1 cellular context compared by ENCODE assay signal in the genomic region with DNA sequence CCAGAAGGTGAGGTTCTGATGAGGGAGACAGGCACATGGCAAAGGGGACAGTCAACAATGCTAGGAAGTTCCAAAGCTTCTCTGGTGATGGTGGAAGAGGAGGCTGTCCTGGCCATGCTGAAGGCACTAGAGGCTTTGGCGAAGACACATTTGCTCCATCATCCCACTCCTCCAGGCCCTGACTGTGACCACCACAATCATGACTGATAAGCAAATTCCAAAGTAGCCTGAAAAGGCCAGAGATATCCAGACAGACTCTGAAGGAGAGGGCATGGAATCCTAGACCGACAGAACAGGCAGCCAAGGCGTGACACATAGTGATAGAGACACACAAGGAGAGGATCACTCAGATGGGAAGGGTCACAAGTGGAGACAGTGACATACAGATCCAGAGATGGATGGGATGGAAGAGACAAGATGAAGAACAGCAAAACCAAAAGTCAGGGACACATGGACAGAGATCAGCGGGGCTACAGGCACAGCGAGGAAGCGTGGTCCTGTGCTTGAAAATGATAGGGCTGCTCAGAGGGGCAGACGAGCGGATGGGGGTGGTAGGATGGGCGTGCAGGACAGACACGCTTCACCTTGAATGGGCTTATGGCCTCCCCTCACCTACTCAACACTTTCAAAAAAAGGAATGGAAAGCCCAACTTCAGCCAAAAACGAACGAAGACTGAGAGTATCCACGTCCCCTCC.
TF ChIP-seq lines count a peak whose summit lies in the region.

No MANE protein-coding gene starts in this region.

TF ChIP-seq in HepG2, 621 proteins besides CTCF, POLR2A, EP300 and RAD21 (continued from another document and continues in another):
- TF ChIP-seq NCOR1 (IDR thresholded peaks at IDR 0.05; ENCODE audit: borderline replicate concordance, low read length) (no peak), KDM4B (CRISPR knock-in tag; IDR thresholded peaks at IDR 0.05) (no peak), ZNF430 (CRISPR knock-in tag; IDR thresholded peaks at IDR 0.05) (no peak), TBX3 (IDR thresholded peaks at IDR 0.05; ENCODE audit: borderline replicate concordance) (no peak), MBD4 (IDR thresholded peaks at IDR 0.05; ENCODE audit: borderline replicate concordance, low read length) (no peak), PHF5A (CRISPR knock-in tag; IDR thresholded peaks at IDR 0.05; ENCODE audit: low read depth, unreplicated experiment) (no peak), TAF1 (CRISPR knock-in tag; IDR thresholded peaks at IDR 0.05) (no peak), SIN3A (IDR thresholded peaks at IDR 0.05; ENCODE audit: borderline replicate concordance, low read depth, low read length) (no peak), SMARCE1 (IDR thresholded peaks at IDR 0.05; ENCODE audit: borderline replicate concordance) (no peak), TBX2 (CRISPR knock-in tag; IDR thresholded peaks at IDR 0.05; ENCODE audit: borderline replicate concordance) (no peak), CREB1 (IDR thresholded peaks at IDR 0.05) (no peak), CREB1 (CRISPR knock-in tag; IDR thresholded peaks at IDR 0.05) (no peak), ZFP41 (CRISPR knock-in tag; IDR thresholded peaks at IDR 0.05; ENCODE audit: borderline replicate concordance) (no peak), MAFF (IDR thresholded peaks at IDR 0.05; ENCODE audit: low read depth, low read length) (no peak), ZBTB38 (CRISPR knock-in tag; IDR thresholded peaks at IDR 0.05) (no peak), ZNF235 (CRISPR knock-in tag; IDR thresholded peaks at IDR 0.05; ENCODE audit: borderline replicate concordance) (0 out of 2 replicates have a peak, but pooled peaks have one; percentile 49), MAFK (conservative IDR thresholded peaks at IDR 0.05 in 1 of 2, IDR thresholded peaks at IDR 0.05 in 1 of 2; ENCODE audit: low read length in 2 of 2) (no peak), ZNF496 (CRISPR knock-in tag; IDR thresholded peaks at IDR 0.05; ENCODE audit: insufficient replicate concordance) (no peak), ZNF260 (CRISPR knock-in tag; IDR thresholded peaks at IDR 0.05; ENCODE audit: borderline replicate concordance, low read depth) (no peak), AKAP8 (CRISPR knock-in tag; IDR thresholded peaks at IDR 0.05) (0 out of 2 replicates have a peak, but pooled peaks have one; percentile 33), HHEX (CRISPR knock-in tag; IDR thresholded peaks at IDR 0.05) (no peak), STAT5B (CRISPR knock-in tag; IDR thresholded peaks at IDR 0.05) (no peak), ZNF598 (CRISPR knock-in tag; IDR thresholded peaks at IDR 0.05; ENCODE audit: borderline replicate concordance) (no peak), NR2F1 (CRISPR knock-in tag; IDR thresholded peaks at IDR 0.05) (no peak), IRX3 (CRISPR knock-in tag; IDR thresholded peaks at IDR 0.05; ENCODE audit: borderline replicate concordance, low read depth) (no peak), ZNF282 (IDR thresholded peaks at IDR 0.05; ENCODE audit: partially characterized antibody) (no peak), ZNF790 (CRISPR knock-in tag; IDR thresholded peaks at IDR 0.05; ENCODE audit: borderline replicate concordance) (no peak), MEIS1 (CRISPR knock-in tag; IDR thresholded peaks at IDR 0.05; ENCODE audit: borderline replicate concordance) (no peak), ZIK1 (CRISPR knock-in tag; IDR thresholded peaks at IDR 0.05; ENCODE audit: borderline replicate concordance, low read depth) (0 out of 2 replicates have a peak, but pooled peaks have one; percentile 45), EED (CRISPR knock-in tag; IDR thresholded peaks at IDR 0.05) (0 out of 2 replicates have a peak, but pooled peaks have one; percentile 45)
- TF ChIP-seq, protein P1, sequence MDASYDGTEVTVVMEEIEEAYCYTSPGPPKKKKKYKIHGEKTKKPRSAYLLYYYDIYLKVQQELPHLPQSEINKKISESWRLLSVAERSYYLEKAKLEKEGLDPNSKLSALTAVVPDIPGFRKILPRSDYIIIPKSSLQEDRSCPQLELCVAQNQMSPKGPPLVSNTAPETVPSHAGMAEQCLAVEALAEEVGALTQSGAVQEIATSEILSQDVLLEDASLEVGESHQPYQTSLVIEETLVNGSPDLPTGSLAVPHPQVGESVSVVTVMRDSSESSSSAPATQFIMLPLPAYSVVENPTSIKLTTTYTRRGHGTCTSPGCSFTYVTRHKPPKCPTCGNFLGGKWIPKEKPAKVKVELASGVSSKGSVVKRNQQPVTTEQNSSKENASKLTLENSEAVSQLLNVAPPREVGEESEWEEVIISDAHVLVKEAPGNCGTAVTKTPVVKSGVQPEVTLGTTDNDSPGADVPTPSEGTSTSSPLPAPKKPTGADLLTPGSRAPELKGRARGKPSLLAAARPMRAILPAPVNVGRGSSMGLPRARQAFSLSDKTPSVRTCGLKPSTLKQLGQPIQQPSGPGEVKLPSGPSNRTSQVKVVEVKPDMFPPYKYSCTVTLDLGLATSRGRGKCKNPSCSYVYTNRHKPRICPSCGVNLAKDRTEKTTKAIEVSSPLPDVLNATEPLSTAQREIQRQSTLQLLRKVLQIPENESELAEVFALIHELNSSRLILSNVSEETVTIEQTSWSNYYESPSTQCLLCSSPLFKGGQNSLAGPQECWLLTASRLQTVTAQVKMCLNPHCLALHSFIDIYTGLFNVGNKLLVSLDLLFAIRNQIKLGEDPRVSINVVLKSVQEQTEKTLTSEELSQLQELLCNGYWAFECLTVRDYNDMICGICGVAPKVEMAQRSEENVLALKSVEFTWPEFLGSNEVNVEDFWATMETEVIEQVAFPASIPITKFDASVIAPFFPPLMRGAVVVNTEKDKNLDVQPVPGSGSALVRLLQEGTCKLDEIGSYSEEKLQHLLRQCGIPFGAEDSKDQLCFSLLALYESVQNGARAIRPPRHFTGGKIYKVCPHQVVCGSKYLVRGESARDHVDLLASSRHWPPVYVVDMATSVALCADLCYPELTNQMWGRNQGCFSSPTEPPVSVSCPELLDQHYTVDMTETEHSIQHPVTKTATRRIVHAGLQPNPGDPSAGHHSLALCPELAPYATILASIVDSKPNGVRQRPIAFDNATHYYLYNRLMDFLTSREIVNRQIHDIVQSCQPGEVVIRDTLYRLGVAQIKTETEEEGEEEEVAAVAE (CRISPR knock-in tag; IDR thresholded peaks at IDR 0.05; ENCODE audit: borderline replicate concordance): no peak
- TF ChIP-seq, protein P2, sequence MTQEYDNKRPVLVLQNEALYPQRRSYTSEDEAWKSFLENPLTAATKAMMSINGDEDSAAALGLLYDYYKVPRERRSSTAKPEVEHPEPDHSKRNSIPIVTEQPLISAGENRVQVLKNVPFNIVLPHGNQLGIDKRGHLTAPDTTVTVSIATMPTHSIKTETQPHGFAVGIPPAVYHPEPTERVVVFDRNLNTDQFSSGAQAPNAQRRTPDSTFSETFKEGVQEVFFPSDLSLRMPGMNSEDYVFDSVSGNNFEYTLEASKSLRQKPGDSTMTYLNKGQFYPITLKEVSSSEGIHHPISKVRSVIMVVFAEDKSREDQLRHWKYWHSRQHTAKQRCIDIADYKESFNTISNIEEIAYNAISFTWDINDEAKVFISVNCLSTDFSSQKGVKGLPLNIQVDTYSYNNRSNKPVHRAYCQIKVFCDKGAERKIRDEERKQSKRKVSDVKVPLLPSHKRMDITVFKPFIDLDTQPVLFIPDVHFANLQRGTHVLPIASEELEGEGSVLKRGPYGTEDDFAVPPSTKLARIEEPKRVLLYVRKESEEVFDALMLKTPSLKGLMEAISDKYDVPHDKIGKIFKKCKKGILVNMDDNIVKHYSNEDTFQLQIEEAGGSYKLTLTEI (CRISPR knock-in tag; conservative IDR thresholded peaks at IDR 0.05): no peak
- TF ChIP-seq, protein P3, sequence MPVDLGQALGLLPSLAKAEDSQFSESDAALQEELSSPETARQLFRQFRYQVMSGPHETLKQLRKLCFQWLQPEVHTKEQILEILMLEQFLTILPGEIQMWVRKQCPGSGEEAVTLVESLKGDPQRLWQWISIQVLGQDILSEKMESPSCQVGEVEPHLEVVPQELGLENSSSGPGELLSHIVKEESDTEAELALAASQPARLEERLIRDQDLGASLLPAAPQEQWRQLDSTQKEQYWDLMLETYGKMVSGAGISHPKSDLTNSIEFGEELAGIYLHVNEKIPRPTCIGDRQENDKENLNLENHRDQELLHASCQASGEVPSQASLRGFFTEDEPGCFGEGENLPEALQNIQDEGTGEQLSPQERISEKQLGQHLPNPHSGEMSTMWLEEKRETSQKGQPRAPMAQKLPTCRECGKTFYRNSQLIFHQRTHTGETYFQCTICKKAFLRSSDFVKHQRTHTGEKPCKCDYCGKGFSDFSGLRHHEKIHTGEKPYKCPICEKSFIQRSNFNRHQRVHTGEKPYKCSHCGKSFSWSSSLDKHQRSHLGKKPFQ (CRISPR knock-in tag; IDR thresholded peaks at IDR 0.05; ENCODE audit: insufficient replicate concordance): no peak
- TF ChIP-seq, protein P4, sequence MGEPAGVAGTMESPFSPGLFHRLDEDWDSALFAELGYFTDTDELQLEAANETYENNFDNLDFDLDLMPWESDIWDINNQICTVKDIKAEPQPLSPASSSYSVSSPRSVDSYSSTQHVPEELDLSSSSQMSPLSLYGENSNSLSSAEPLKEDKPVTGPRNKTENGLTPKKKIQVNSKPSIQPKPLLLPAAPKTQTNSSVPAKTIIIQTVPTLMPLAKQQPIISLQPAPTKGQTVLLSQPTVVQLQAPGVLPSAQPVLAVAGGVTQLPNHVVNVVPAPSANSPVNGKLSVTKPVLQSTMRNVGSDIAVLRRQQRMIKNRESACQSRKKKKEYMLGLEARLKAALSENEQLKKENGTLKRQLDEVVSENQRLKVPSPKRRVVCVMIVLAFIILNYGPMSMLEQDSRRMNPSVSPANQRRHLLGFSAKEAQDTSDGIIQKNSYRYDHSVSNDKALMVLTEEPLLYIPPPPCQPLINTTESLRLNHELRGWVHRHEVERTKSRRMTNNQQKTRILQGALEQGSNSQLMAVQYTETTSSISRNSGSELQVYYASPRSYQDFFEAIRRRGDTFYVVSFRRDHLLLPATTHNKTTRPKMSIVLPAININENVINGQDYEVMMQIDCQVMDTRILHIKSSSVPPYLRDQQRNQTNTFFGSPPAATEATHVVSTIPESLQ (CRISPR knock-in tag; conservative IDR thresholded peaks at IDR 0.05): no peak
- TF ChIP-seq, protein P5, sequence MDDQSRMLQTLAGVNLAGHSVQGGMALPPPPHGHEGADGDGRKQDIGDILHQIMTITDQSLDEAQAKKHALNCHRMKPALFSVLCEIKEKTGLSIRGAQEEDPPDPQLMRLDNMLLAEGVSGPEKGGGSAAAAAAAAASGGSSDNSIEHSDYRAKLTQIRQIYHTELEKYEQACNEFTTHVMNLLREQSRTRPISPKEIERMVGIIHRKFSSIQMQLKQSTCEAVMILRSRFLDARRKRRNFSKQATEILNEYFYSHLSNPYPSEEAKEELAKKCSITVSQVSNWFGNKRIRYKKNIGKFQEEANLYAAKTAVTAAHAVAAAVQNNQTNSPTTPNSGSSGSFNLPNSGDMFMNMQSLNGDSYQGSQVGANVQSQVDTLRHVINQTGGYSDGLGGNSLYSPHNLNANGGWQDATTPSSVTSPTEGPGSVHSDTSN (CRISPR knock-in tag; IDR thresholded peaks at IDR 0.05; ENCODE audit: borderline replicate concordance): no peak
- TF ChIP-seq, protein P6, sequence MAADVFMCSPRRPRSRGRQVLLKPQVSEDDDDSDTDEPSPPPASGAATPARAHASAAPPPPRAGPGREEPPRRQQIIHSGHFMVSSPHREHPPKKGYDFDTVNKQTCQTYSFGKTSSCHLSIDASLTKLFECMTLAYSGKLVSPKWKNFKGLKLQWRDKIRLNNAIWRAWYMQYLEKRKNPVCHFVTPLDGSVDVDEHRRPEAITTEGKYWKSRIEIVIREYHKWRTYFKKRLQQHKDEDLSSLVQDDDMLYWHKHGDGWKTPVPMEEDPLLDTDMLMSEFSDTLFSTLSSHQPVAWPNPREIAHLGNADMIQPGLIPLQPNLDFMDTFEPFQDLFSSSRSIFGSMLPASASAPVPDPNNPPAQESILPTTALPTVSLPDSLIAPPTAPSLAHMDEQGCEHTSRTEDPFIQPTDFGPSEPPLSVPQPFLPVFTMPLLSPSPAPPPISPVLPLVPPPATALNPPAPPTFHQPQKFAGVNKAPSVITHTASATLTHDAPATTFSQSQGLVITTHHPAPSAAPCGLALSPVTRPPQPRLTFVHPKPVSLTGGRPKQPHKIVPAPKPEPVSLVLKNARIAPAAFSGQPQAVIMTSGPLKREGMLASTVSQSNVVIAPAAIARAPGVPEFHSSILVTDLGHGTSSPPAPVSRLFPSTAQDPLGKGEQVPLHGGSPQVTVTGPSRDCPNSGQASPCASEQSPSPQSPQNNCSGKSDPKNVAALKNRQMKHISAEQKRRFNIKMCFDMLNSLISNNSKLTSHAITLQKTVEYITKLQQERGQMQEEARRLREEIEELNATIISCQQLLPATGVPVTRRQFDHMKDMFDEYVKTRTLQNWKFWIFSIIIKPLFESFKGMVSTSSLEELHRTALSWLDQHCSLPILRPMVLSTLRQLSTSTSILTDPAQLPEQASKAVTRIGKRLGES (CRISPR knock-in tag; IDR thresholded peaks at IDR 0.05; ENCODE audit: borderline replicate concordance): no peak
- TF ChIP-seq, protein P7, sequence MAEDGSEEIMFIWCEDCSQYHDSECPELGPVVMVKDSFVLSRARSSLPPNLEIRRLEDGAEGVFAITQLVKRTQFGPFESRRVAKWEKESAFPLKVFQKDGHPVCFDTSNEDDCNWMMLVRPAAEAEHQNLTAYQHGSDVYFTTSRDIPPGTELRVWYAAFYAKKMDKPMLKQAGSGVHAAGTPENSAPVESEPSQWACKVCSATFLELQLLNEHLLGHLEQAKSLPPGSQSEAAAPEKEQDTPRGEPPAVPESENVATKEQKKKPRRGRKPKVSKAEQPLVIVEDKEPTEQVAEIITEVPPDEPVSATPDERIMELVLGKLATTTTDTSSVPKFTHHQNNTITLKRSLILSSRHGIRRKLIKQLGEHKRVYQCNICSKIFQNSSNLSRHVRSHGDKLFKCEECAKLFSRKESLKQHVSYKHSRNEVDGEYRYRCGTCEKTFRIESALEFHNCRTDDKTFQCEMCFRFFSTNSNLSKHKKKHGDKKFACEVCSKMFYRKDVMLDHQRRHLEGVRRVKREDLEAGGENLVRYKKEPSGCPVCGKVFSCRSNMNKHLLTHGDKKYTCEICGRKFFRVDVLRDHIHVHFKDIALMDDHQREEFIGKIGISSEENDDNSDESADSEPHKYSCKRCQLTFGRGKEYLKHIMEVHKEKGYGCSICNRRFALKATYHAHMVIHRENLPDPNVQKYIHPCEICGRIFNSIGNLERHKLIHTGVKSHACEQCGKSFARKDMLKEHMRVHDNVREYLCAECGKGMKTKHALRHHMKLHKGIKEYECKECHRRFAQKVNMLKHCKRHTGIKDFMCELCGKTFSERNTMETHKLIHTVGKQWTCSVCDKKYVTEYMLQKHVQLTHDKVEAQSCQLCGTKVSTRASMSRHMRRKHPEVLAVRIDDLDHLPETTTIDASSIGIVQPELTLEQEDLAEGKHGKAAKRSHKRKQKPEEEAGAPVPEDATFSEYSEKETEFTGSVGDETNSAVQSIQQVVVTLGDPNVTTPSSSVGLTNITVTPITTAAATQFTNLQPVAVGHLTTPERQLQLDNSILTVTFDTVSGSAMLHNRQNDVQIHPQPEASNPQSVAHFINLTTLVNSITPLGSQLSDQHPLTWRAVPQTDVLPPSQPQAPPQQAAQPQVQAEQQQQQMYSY (CRISPR knock-in tag; IDR thresholded peaks at IDR 0.05): no peak
